ENCODE assay signal across 11 cellular contexts in the genomic region with DNA sequence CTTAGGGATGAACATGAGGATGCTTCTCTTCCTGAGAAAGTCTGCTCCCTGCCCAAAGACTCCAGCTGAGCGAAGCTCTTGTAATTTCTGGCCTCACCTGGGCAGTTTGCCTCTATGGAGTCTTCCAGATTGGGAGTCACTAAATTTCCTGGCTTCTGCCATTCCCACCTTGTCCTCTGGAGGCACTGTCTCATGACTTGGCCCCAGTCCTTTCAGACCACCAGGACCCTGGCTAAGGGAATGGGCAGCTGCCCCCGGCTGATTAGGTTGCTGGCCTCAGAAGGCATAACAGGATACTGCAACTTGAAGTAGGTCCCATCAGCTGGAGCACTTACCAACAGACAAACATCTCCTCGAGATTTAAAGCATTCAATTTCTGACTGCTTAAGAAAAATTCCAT.
DNase-seq lines count a peak whose midpoint lies in the region; ATAC-seq and TF ChIP-seq lines count a peak whose summit lies in the region.
"Had no signal": no experiment of that assay in that cellular context is flagged by ENCODE, and none has a peak within 500 bp of the region (broad histone marks: within the 10 kb centered on the region; RNA-seq: fewer than 3 reads in every experiment).

No MANE protein-coding gene starts in this region.

- intact Hi-C loops in spleen (cut with DNase I; ENCODE audit: low total_unique reads) = no loop called here

- H3K27ac ChIP-seq in spleen = no peak overlapping the region

- 33 to 74% (median 44%) methylated on average over 3 of the region's 3 CpGs for WGBS in spleen, 5 donors

- no peaks in the 10 kb centered on the region for H3K4me1 ChIP-seq in spleen

- no peak overlapping the region for H3K4me3 Mint-ChIP-seq in WTC11

- TF ChIP-seq POLR2A in spleen (IDR thresholded peaks at IDR 0.05) = no peak

- no peaks in the 10 kb centered on the region for H3K27me3 Mint-ChIP-seq in WTC11 (ENCODE audit: low read depth)

- DNase-seq in D341Med (ENCODE audit: low spot score) = peak; percentile 30
- DNase-seq in HFF-Myc (ENCODE audit: extremely low read depth, low read depth) = no peak
- peak; percentile 74 for DNase-seq in WTC11 (ENCODE audit: low spot score)
- peak; percentile 46 for DNase-seq in left kidney (ENCODE audit: low read depth, low spot score)
- no peak for DNase-seq in NCI-H345 (lab: John Stamatoyannopoulos, UW)
- DNase-seq in spleen = no peak
- no peak for DNase-seq in activated T-cell treated with anti-CD3 and anti-CD28 coated beads, Interleukin-2, amount 50 U/mL, for 48 hours
- DNase-seq: GF-D8, NCI-H1417, SIG-M5 had no signal

- peaks cover 46% of the 10 kb centered on the region for H3K9me3 Mint-ChIP-seq in WTC11

- H3K36me3 Mint-ChIP-seq in WTC11 = peaks cover 30% of the 10 kb centered on the region

- H3K9me3 ChIP-seq in spleen = peaks cover 0 to 16% (median 8%) of the 10 kb centered on the region in 8 donors

- H3K36me3 ChIP-seq in spleen = no peaks in the 10 kb centered on the region

- ATAC-seq in WTC11 = peak; percentile 96
- no peak for ATAC-seq in GM18517 (IDR thresholded peaks at IDR 0.05; ENCODE audit: unreplicated experiment)

- peaks cover 4% of the 10 kb centered on the region for H3K4me1 Mint-ChIP-seq in WTC11

- TF ChIP-seq CTCF in HFF-Myc (IDR thresholded peaks at IDR 0.05; ENCODE audit: low read depth, low read length, missing control alignments) (peak; percentile 50), WTC11 (IDR thresholded peaks at IDR 0.05) (peak; percentile 66), spleen (IDR thresholded peaks at IDR 0.05 in 8 of 11, conservative IDR thresholded peaks at IDR 0.05 in 3 of 11) (peak in 3 of 11 experiments; percentile 7 to 28 (median 15))

- H3K4me3 ChIP-seq in HFF-Myc (replicated peaks; ENCODE audit: low read depth, low read length) = no peak overlapping the region
- H3K4me3 ChIP-seq in spleen = no peak overlapping the region

- no peaks in the 10 kb centered on the region for H3K27me3 ChIP-seq in spleen (replicated peaks in 1 of 7)

- POLR2A ChIA-PET in WTC11 (lab: Charles Lee) = no interaction called here

- CTCF ChIA-PET in WTC11 (lab: Charles Lee) = interaction anchor here (0.5 to 1.9 kb wide), 24 partner anchors 9 to 411 kb away, joined by 3 to 9 read pairs (median 3); no protein-coding TSS in a partner anchor

- no peak overlapping the region for H3K27ac Mint-ChIP-seq in WTC11

TF ChIP-seq in WTC11, 78 proteins besides CTCF, POLR2A, EP300 and RAD21:
- no peak for TF ChIP-seq ZNF423 (CRISPR knock-in tag; IDR thresholded peaks at IDR 0.05)
- no peak for TF ChIP-seq ZNF671 (CRISPR knock-in tag; IDR thresholded peaks at IDR 0.05)
- no peak for TF ChIP-seq ESRRA (CRISPR knock-in tag; IDR thresholded peaks at IDR 0.05; ENCODE audit: borderline replicate concordance)
- TF ChIP-seq TEAD1 (CRISPR knock-in tag; IDR thresholded peaks at IDR 0.05) = no peak
- TF ChIP-seq, protein P1, sequence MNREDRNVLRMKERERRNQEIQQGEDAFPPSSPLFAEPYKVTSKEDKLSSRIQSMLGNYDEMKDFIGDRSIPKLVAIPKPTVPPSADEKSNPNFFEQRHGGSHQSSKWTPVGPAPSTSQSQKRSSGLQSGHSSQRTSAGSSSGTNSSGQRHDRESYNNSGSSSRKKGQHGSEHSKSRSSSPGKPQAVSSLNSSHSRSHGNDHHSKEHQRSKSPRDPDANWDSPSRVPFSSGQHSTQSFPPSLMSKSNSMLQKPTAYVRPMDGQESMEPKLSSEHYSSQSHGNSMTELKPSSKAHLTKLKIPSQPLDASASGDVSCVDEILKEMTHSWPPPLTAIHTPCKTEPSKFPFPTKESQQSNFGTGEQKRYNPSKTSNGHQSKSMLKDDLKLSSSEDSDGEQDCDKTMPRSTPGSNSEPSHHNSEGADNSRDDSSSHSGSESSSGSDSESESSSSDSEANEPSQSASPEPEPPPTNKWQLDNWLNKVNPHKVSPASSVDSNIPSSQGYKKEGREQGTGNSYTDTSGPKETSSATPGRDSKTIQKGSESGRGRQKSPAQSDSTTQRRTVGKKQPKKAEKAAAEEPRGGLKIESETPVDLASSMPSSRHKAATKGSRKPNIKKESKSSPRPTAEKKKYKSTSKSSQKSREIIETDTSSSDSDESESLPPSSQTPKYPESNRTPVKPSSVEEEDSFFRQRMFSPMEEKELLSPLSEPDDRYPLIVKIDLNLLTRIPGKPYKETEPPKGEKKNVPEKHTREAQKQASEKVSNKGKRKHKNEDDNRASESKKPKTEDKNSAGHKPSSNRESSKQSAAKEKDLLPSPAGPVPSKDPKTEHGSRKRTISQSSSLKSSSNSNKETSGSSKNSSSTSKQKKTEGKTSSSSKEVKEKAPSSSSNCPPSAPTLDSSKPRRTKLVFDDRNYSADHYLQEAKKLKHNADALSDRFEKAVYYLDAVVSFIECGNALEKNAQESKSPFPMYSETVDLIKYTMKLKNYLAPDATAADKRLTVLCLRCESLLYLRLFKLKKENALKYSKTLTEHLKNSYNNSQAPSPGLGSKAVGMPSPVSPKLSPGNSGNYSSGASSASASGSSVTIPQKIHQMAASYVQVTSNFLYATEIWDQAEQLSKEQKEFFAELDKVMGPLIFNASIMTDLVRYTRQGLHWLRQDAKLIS (CRISPR knock-in tag; IDR thresholded peaks at IDR 0.05; ENCODE audit: borderline replicate concordance) = no peak
- no peak for TF ChIP-seq CREM (CRISPR knock-in tag; IDR thresholded peaks at IDR 0.05)
- TF ChIP-seq HMGA2 (CRISPR knock-in tag; IDR thresholded peaks at IDR 0.05) = no peak
TF ChIP-seq in WTC11: peak in this region for 0.

Comparison
In these comparisons a context has a peak if more than half of its experiments do, and no peak if none do; other contexts are left out.
1. DNase-seq: peak in D341Med (single experiment), WTC11 (single experiment) and left kidney (single experiment); none in HFF-Myc (single experiment), NCI-H345 (single experiment), spleen (single experiment) and activated T-cell treated with anti-CD3 and anti-CD28 coated beads, Interleukin-2, amount 50 U/mL, for 48 hours (0 of 2).